Comparison of ENCODE assay signal across 12 cellular contexts in the genomic region with DNA sequence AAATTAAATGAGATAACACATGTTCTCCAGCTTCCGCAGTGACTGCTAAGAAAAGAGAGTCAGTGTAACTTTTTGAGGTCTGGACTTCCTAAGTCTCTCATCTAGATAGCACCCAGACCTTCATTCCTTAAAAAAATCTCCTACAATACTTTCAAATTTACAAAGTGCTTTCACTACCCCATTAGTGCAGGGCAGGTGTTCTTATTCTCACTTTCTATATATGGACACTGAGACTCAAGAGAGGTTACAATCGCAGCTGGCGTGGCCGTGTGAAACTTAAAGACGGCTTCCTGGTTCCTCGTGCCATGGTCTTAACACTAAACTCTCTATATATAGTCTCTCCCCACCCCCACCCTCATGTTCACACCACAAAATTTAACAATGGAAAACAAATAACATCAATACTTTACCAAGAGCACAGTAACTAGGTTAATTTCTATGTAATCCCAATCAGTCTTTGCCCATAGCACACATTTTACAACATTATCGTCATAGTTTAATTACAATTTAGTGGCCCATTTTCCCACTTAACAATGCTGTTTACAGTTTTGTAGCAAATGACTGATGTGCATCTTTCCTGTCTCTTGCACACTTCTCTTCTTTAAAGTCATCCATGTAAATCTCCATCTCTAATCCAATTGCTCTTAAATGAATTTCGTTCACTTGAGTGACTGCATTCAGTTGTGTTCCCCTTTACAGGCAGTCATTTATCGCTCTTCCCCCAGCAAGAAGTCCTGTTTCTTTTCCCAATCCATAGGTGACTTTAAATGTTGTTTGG.
A peak's percentile ranks its signal among the peaks of the same experiment; 100 is the strongest.
DNase-seq lines count a peak whose midpoint lies in the region; ATAC-seq and TF ChIP-seq lines count a peak whose summit lies in the region.
"Had no signal": no experiment of that assay in that cellular context is flagged by ENCODE, and none has a peak within 500 bp of the region (broad histone marks: within the 10 kb centered on the region; RNA-seq: fewer than 3 reads in every experiment).

No MANE protein-coding gene starts in this region.

- TF ChIP-seq CTCF in body of pancreas (IDR thresholded peaks at IDR 0.05) (no peak), endothelial cell (IDR thresholded peaks at IDR 0.05; ENCODE audit: unreplicated experiment) (no peak)

- H3K36me3 ChIP-seq in body of pancreas (replicated peaks in 1 of 2; ENCODE audit: insufficient read depth in 1 of 2, low read depth in 2 of 2): no peaks in the 10 kb centered on the region
- H3K36me3 ChIP-seq: uterus had no signal

- H3K4me1 ChIP-seq in body of pancreas: peaks cover 46% of the 10 kb centered on the region
- H3K4me1 ChIP-seq: uterus had no signal

- no peaks in the 10 kb centered on the region for H3K27me3 ChIP-seq in body of pancreas
- H3K27me3 ChIP-seq: uterus had no signal

- no peaks in the 10 kb centered on the region for H3K9me3 ChIP-seq in body of pancreas
- H3K9me3 ChIP-seq: uterus had no signal

- intact Hi-C loops in body of pancreas (cut with DNase I): no loop called here

- no peaks in the 10 kb centered on the region for H3K36me3 Mint-ChIP-seq in endothelial cell (ENCODE audit: low read depth, unreplicated experiment)

- DNase-seq in body of pancreas (peak in 1 of 4 donors; percentile 56), NCI-H2081 (lab: John Stamatoyannopoulos, UW) (no peak), HUDEP-2 (lab: John Stamatoyannopoulos, UW; ENCODE audit: unreplicated experiment in 76 of 76) (no peak), endothelial cell (ENCODE audit: low spot score) (no peak)
- no peak for DNase-seq in activated CD8-positive, alpha-beta memory T cell treated with anti-CD3 and anti-CD28 coated beads, Interleukin-2, amount 50 U/mL, for 4 hours
- DNase-seq: DND-41, SW 1271, uterus had no signal

- peaks cover 3% of the 10 kb centered on the region for H3K27me3 Mint-ChIP-seq in endothelial cell (ENCODE audit: unreplicated experiment)

- H3K4me3 ChIP-seq in body of pancreas: no peak overlapping the region
- H3K4me3 ChIP-seq: uterus had no signal

- no peaks in the 10 kb centered on the region for H3K9me3 Mint-ChIP-seq in endothelial cell (ENCODE audit: unreplicated experiment)

- ATAC-seq in GM18517 (IDR thresholded peaks at IDR 0.05; ENCODE audit: unreplicated experiment) (peak; percentile 89), GM21717 (IDR thresholded peaks at IDR 0.05; ENCODE audit: unreplicated experiment) (peak; percentile 79), HG03378 (IDR thresholded peaks at IDR 0.05; ENCODE audit: unreplicated experiment) (peak; percentile 78), body of pancreas (peak; percentile 40)

- H3K4me1 Mint-ChIP-seq in endothelial cell (ENCODE audit: unreplicated experiment): peaks cover 5% of the 10 kb centered on the region

- H3K4me3 Mint-ChIP-seq in endothelial cell (ENCODE audit: unreplicated experiment): no peak overlapping the region

- TF ChIP-seq POLR2A in body of pancreas (IDR thresholded peaks at IDR 0.05): no peak

- H3K27ac ChIP-seq in body of pancreas: peak overlapping the region in 1 of 4 donors; percentile 34
- H3K27ac ChIP-seq: epithelial cell of prostate, uterus had no signal

- no peak overlapping the region for H3K27ac Mint-ChIP-seq in endothelial cell (ENCODE audit: unreplicated experiment)

- WGBS in body of pancreas, 2 donors: 52 to 59% methylated on average over 9 of the region's 9 CpGs
